Comparison of ENCODE assay signal across 18 cellular contexts in the genomic region with DNA sequence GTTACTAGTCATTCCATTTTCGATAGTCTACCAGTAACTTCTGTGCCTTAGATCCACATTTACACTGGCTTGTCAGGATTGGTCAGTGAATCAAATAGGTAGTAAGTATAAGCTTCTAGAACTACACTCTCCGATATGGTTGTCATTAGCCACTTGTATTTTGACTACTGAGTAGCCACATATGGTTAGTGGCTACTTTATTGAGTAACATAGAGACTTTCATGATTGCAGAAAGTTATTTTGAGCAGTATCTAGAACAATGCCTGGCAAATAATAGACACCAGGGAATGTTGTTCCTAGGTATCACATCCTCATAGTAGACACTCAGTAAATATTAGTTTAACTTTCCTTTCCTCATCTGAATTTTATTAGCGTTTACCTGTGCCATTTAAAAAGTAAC.
A peak's percentile ranks its signal among the peaks of the same experiment; 100 is the strongest.
DNase-seq lines count a peak whose midpoint lies in the region; ATAC-seq, FAIRE-seq and TF ChIP-seq lines count a peak whose summit lies in the region.
"Had no signal": no experiment of that assay in that cellular context is flagged by ENCODE, and none has a peak within 500 bp of the region (broad histone marks: within the 10 kb centered on the region; RNA-seq: fewer than 3 reads in every experiment).

No MANE protein-coding gene starts in this region.

- no peaks in the 10 kb centered on the region for H3K4me1 Mint-ChIP-seq in activated naive CD4-positive, alpha-beta T cell treated with anti-CD3 and anti-CD28 coated beads for 36 hours (ENCODE audit: low read depth)
- H3K4me1 Mint-ChIP-seq: activated CD4-positive, alpha-beta T cell treated with anti-CD3 and anti-CD28 coated beads, Interleukin-2, amount 10 ng/mL, durations not matched to agents 24 days and 14 days had no signal

- no peak overlapping the region for H3K18ac ChIP-seq in H1 (ENCODE audit: extremely low read depth, low read length)

- FAIRE-seq in GM18507 (lab: Jason Lieb, UNC) (no peak), H1 (lab: Jason Lieb, UNC) (no peak)

- WGBS in H1 (ENCODE audit: extremely low coverage in 1 of 2, insufficient coverage in 1 of 2, insufficient read length in 1 of 2, insufficient replicate concordance in 2 of 2, low coverage in 1 of 2, low lambda C conversion rate in 2 of 2, missing lambda C conversion rate in 1 of 2), 2 experiments: 93% methylated on average over 3 of the region's 3 CpGs; no CpG with 5 or more reads in 1 of the 2 experiments

- peak overlapping the region; percentile 38 for H4K91ac ChIP-seq in H1 (replicated peaks; ENCODE audit: insufficient read length, low read length)

- no peak overlapping the region for H2BK5ac ChIP-seq in H1 (ENCODE audit: low read depth, low read length)

- H3K56ac ChIP-seq in H1 (replicated peaks; ENCODE audit: insufficient read length, low read depth, low read length): no peak overlapping the region

- H2BK120ac ChIP-seq in H1 (replicated peaks; ENCODE audit: low read depth, low read length): no peak overlapping the region

- H2AK5ac ChIP-seq in H1 (ENCODE audit: low read depth, low read length): no peak overlapping the region

- CTCF ChIA-PET in H1 (lab: Charles Lee; ENCODE audit: partially characterized antibody): no interaction called here
- CTCF ChIA-PET in activated naive CD4-positive, alpha-beta T cell treated with anti-CD3 and anti-CD28 coated beads for 36 hours (lab: Charles Lee): interaction anchor here (1.0 to 1.1 kb wide), 2 partner anchors 38 to 44 kb away, joined by 3 to 4 read pairs; no protein-coding TSS in a partner anchor

- H2BK15ac ChIP-seq in H1 (ENCODE audit: low read length): no peak overlapping the region

- no peak overlapping the region for H3K27ac Mint-ChIP-seq in activated naive CD4-positive, alpha-beta T cell treated with anti-CD3 and anti-CD28 coated beads for 36 hours
- H3K27ac Mint-ChIP-seq: activated CD4-positive, alpha-beta T cell treated with anti-CD3 and anti-CD28 coated beads, Interleukin-2, amount 10 ng/mL, durations not matched to agents 24 days and 14 days had no signal

- H3K9me3 Mint-ChIP-seq in activated naive CD4-positive, alpha-beta T cell treated with anti-CD3 and anti-CD28 coated beads for 36 hours: no peaks in the 10 kb centered on the region
- H3K9me3 Mint-ChIP-seq: activated CD4-positive, alpha-beta T cell treated with anti-CD3 and anti-CD28 coated beads, Interleukin-2, amount 10 ng/mL, durations not matched to agents 24 days and 14 days had no signal

- DNase-seq in GM18507 (ENCODE audit: extremely low spot score, insufficient read length, low read depth): peak; percentile 3
- no peak for DNase-seq in H1 (ENCODE audit: low read depth in 1 of 2, low spot score in 2 of 2)
- DNase-seq in activated naive CD4-positive, alpha-beta T cell treated with anti-CD3 and anti-CD28 coated beads for 36 hours: no peak
- DNase-seq in foreskin melanocyte: no peak
- DNase-seq: activated CD4-positive, alpha-beta T cell treated with anti-CD3 and anti-CD28 coated beads, Interleukin-2, amount 10 ng/mL, durations not matched to agents 24 days and 14 days; AML-193; DMS79 treated with DMSO at 0.1 percent for 48 hours; dorsolateral prefrontal cortex; NCI-H2227 treated with DMSO at 0.1 percent for 48 hours; posterior cingulate gyrus; T-helper 2 cell had no signal

- POLR2A ChIA-PET in H1 (lab: Charles Lee; ENCODE audit: partially characterized antibody): interaction anchor here (0.6 to 1.0 kb wide), 2 partner anchors 20 to 33 kb away, joined by 3 read pairs; no protein-coding TSS in a partner anchor

- H3K36me3 Mint-ChIP-seq in activated naive CD4-positive, alpha-beta T cell treated with anti-CD3 and anti-CD28 coated beads for 36 hours (ENCODE audit: low read depth): peaks cover 4% of the 10 kb centered on the region

- no peak for TF ChIP-seq CTCF in H1 (IDR thresholded peaks at IDR 0.05; ENCODE audit: control extremely low read depth in 1 of 3, insufficient read depth in 1 of 3, low read depth in 1 of 3, low read length in 3 of 3)

- H3K9ac ChIP-seq in H1 (replicated peaks in 1 of 4; ENCODE audit: extremely low read depth in 1 of 4, low read depth in 3 of 4, low read length in 3 of 4): no peak overlapping the region

- H3K79me2 ChIP-seq in H1 (ENCODE audit: control insufficient read depth in 1 of 2, insufficient read depth in 2 of 2, low read length in 2 of 2): peaks cover 4 to 38% of the 10 kb centered on the region in 2 experiments

- H4K20me1 ChIP-seq in H1 (replicated peaks in 1 of 2; ENCODE audit: control insufficient read depth in 1 of 2, insufficient read depth in 2 of 2, low read length in 2 of 2): no peaks in the 10 kb centered on the region

- no peaks in the 10 kb centered on the region for H3K27me3 ChIP-seq in H1 (replicated peaks in 1 of 4; ENCODE audit: control insufficient read depth in 3 of 4, extremely low read depth in 1 of 4, insufficient read depth in 3 of 4, low read length in 3 of 4)
- H3K27me3 ChIP-seq: ascending aorta, dorsolateral prefrontal cortex had no signal

- no peak for TF ChIP-seq POLR2A in H1 (IDR thresholded peaks at IDR 0.05; ENCODE audit: control extremely low read depth in 1 of 2, low read depth in 2 of 2, low read length in 2 of 2)

- H3K4me3 Mint-ChIP-seq in activated naive CD4-positive, alpha-beta T cell treated with anti-CD3 and anti-CD28 coated beads for 36 hours: no peak overlapping the region
- H3K4me3 Mint-ChIP-seq: activated CD4-positive, alpha-beta T cell treated with anti-CD3 and anti-CD28 coated beads, Interleukin-2, amount 10 ng/mL, durations not matched to agents 24 days and 14 days had no signal

- H3K79me1 ChIP-seq in H1 (ENCODE audit: low read depth, low read length): peaks cover 10% of the 10 kb centered on the region; the same call in 1 of the 2 replicates

- H3K23me2 ChIP-seq in H1 (ENCODE audit: low read depth, low read length): no peaks in the 10 kb centered on the region; the same call in 1 of the 2 replicates

- H2AFZ ChIP-seq in H1 (ENCODE audit: low read length): no peak overlapping the region

- no peak overlapping the region for H3K4ac ChIP-seq in H1 (replicated peaks; ENCODE audit: insufficient read length, low read depth, low read length)

- H3K4me1 ChIP-seq in H1 (replicated peaks in 1 of 4; ENCODE audit: control insufficient read depth in 3 of 4, insufficient read depth in 4 of 4, low read length in 3 of 4): peaks cover 0 to 8% (median 3%) of the 10 kb centered on the region in 4 experiments; a peak in 4 of 7 replicates
- H3K4me1 ChIP-seq: ascending aorta had no signal

- no peak for TF ChIP-seq RAD21 in H1 (IDR thresholded peaks at IDR 0.05 in 1 of 2, conservative IDR thresholded peaks at IDR 0.05 in 1 of 2; ENCODE audit: low read depth in 2 of 2, low read length in 2 of 2)

- no peak overlapping the region for H4K8ac ChIP-seq in H1 (ENCODE audit: extremely low read depth, insufficient read depth, low read length)

- no peak overlapping the region for H3K27ac ChIP-seq in H1 (ENCODE audit: low read depth, low read length)
- H3K27ac ChIP-seq: ascending aorta, dorsolateral prefrontal cortex had no signal

- ATAC-seq in GM21390 (IDR thresholded peaks at IDR 0.05; ENCODE audit: unreplicated experiment): peak; percentile 79
- peak; percentile 65 for ATAC-seq in HG03060 (IDR thresholded peaks at IDR 0.05; ENCODE audit: low read depth, unreplicated experiment)
- no peak for ATAC-seq in GM18517 (IDR thresholded peaks at IDR 0.05; ENCODE audit: unreplicated experiment)
- no peak for ATAC-seq in GM19467 (IDR thresholded peaks at IDR 0.05; ENCODE audit: unreplicated experiment)
- ATAC-seq: HCT116, Panc1 had no signal

- H2BK12ac ChIP-seq in H1 (ENCODE audit: low read depth, low read length): no peak overlapping the region

- H3K14ac ChIP-seq in H1 (ENCODE audit: insufficient read length): no peak overlapping the region

- H3K27me3 Mint-ChIP-seq in activated naive CD4-positive, alpha-beta T cell treated with anti-CD3 and anti-CD28 coated beads for 36 hours (ENCODE audit: low read depth): no peaks in the 10 kb centered on the region

- no peak overlapping the region for H3K4me2 ChIP-seq in H1 (ENCODE audit: insufficient read depth in 1 of 2, low read depth in 2 of 2, low read length in 2 of 2)

- H2BK20ac ChIP-seq in H1 (ENCODE audit: low read length): no peak overlapping the region

- H3K9me3 ChIP-seq in H1 (ENCODE audit: insufficient read depth in 2 of 2, low read depth in 1 of 2, low read length in 1 of 2): no peaks in the 10 kb centered on the region
- H3K9me3 ChIP-seq: ascending aorta had no signal

- no peak overlapping the region for H3K23ac ChIP-seq in H1 (ENCODE audit: insufficient read length)

- peaks cover 0 to 10% (median 2%) of the 10 kb centered on the region in 4 experiments; a peak in 4 of 8 replicates for H3K36me3 ChIP-seq in H1 (ENCODE audit: control insufficient read depth in 2 of 4, insufficient read depth in 4 of 4, low read length in 3 of 4)
- H3K36me3 ChIP-seq: ascending aorta had no signal

- intact Hi-C loops in activated naive CD4-positive, alpha-beta T cell treated with anti-CD3 and anti-CD28 coated beads for 36 hours (cut with micrococcal nuclease): no loop called here

- H4K5ac ChIP-seq in H1 (ENCODE audit: insufficient read length, low read depth, low read length): no peak overlapping the region

- no peak overlapping the region for H3K4me3 ChIP-seq in H1 (ENCODE audit: extremely low read depth in 1 of 4, insufficient read depth in 2 of 4, low read depth in 3 of 4, low read length in 4 of 4)
- H3K4me3 ChIP-seq: ascending aorta, dorsolateral prefrontal cortex had no signal

- TF ChIP-seq EP300 in H1 (IDR thresholded peaks at IDR 0.05; ENCODE audit: borderline replicate concordance in 1 of 2, low read depth in 2 of 2, low read length in 2 of 2): no peak

TF ChIP-seq in H1, 55 proteins besides CTCF, POLR2A, EP300 and RAD21 (continues in another document):
- TF ChIP-seq JUND (IDR thresholded peaks at IDR 0.05; ENCODE audit: low read length) (no peak), PHF8 (conservative IDR thresholded peaks at IDR 0.05; ENCODE audit: low read depth, low read length) (no peak), KDM1A (IDR thresholded peaks at IDR 0.05; ENCODE audit: borderline replicate concordance, low read length) (no peak), CBX5 (IDR thresholded peaks at IDR 0.05; ENCODE audit: low read depth, low read length) (no peak), SP1 (IDR thresholded peaks at IDR 0.05; ENCODE audit: low read depth, low read length) (no peak), CREB1 (IDR thresholded peaks at IDR 0.05) (no peak), JUN (IDR thresholded peaks at IDR 0.05; ENCODE audit: low read depth, low read length) (no peak), MAFK (IDR thresholded peaks at IDR 0.05; ENCODE audit: low read depth, low read length) (no peak), SIRT6 (IDR thresholded peaks at IDR 0.05; ENCODE audit: low read length) (no peak), HDAC2 (IDR thresholded peaks at IDR 0.05; ENCODE audit: borderline replicate concordance in 1 of 2, low read depth in 2 of 2, low read length in 2 of 2) (no peak), SIN3A (conservative IDR thresholded peaks at IDR 0.05 in 1 of 2, IDR thresholded peaks at IDR 0.05 in 1 of 2; ENCODE audit: low read depth in 1 of 2, low read length in 2 of 2) (no peak), GTF2F1 (IDR thresholded peaks at IDR 0.05; ENCODE audit: borderline replicate concordance, low read depth, low read length) (no peak), SIX5 (IDR thresholded peaks at IDR 0.05; ENCODE audit: low read depth, low read length) (no peak), KDM5A (IDR thresholded peaks at IDR 0.05; ENCODE audit: low read length) (no peak)

Comparison
In these comparisons a context has a peak if more than half of its experiments do, and no peak if none do; other contexts are left out.
1. ATAC-seq: peak in GM21390 (single experiment) and HG03060 (single experiment); none in GM18517 (single experiment) and GM19467 (single experiment).